ENCODE assay signal across 23 cellular contexts in the genomic region with DNA sequence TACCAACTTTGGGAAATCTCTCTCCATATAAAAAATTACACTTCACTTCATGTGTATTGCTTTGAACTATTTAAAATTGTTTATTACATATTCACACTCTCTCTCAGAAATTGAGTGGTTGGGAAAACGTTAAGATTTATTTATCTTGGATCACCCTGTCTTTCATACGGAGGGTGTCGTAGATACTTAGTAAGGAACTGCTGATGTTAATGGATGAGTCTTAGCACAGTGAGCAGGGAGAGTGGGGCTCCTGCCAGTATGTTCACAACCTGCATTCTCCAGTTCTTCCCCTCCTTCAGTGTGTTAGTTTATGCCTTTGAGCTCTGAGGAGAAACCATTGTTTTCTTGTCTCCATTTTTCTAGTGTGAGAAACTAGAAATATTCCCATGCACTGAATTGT.
DNase-seq lines count a peak whose midpoint lies in the region; ATAC-seq, FAIRE-seq and TF ChIP-seq lines count a peak whose summit lies in the region.
"Had no signal": no experiment of that assay in that cellular context is flagged by ENCODE, and none has a peak within 500 bp of the region (broad histone marks: within the 10 kb centered on the region; RNA-seq: fewer than 3 reads in every experiment).

No MANE protein-coding gene starts in this region.

- no peak overlapping the region for H3K27ac ChIP-seq in GM23338 (ENCODE audit: low read depth)
- no peak overlapping the region for H3K27ac ChIP-seq in HepG2 (ENCODE audit: extremely low read length, insufficient read depth, low read length)
- H3K27ac ChIP-seq: A549; BLaER1 treated with 17β-estradiol and CSF1 and Interleukin-3, amounts not matched to agents 10 nM and 100 nM; PC-9; SJSA1 had no signal

- no peak overlapping the region for H2AFZ ChIP-seq in GM23338
- no peak overlapping the region for H2AFZ ChIP-seq in HepG2 (ENCODE audit: low read length)
- H2AFZ ChIP-seq: PC-9 had no signal

- intact Hi-C loops in HepG2 (cut with micrococcal nuclease; ENCODE audit: unreplicated experiment) (no loop called here), mucosa of descending colon (cut with DNase I, micrococcal nuclease) (no loop called here)

- no peaks in the 10 kb centered on the region for H3K9me3 Mint-ChIP-seq in GM23338
- no peaks in the 10 kb centered on the region for H3K9me3 Mint-ChIP-seq in WTC11
- H3K9me3 Mint-ChIP-seq in progenitor cell of endocrine pancreas (ENCODE audit: low read depth): no peaks in the 10 kb centered on the region
- no peaks in the 10 kb centered on the region for H3K9me3 Mint-ChIP-seq in stimulated activated effector memory CD8-positive, alpha-beta T cell treated with anti-CD3 and anti-CD28 coated beads, Interleukin-12 subunit alpha, Interleukin-12 subunit beta, amount 100 ng/mL, for 72 hours
- H3K9me3 Mint-ChIP-seq: CD4-positive, alpha-beta T cell had no signal

- H4K20me1 ChIP-seq in GM23338 (replicated peaks; ENCODE audit: insufficient read depth) (no peaks in the 10 kb centered on the region), HepG2 (ENCODE audit: insufficient read depth, low read length) (no peaks in the 10 kb centered on the region)

- DNase-seq in GM23338 (ENCODE audit: low spot score): no peak
- no peak for DNase-seq in WTC11 (ENCODE audit: low spot score)
- DNase-seq in fibroblast of the aortic adventitia (ENCODE audit: low read depth): peak; percentile 40
- DNase-seq in progenitor cell of endocrine pancreas (ENCODE audit: low spot score, unreplicated experiment): no peak
- DNase-seq in HepG2 (ENCODE audit: low spot score): no peak
- no peak for DNase-seq in stimulated activated effector memory CD8-positive, alpha-beta T cell treated with anti-CD3 and anti-CD28 coated beads, Interleukin-12 subunit alpha, Interleukin-12 subunit beta, amount 100 ng/mL, for 72 hours (ENCODE audit: low spot score in 2 of 2)
- DNase-seq in DMS 273 (lab: John Stamatoyannopoulos, UW; ENCODE audit: unreplicated experiment): no peak
- no peak for DNase-seq in mucosa of descending colon
- DNase-seq: AML-193; CD4-positive, alpha-beta T cell; H7; KG1; MM.1S; NCI-H2029; NCI-H446 treated with DMSO at 0.1 percent for 48 hours; NCI-H526 treated with DMSO at 0.1 percent for 48 hours; PC-9 had no signal

- no peak for FAIRE-seq in HepG2 (lab: Jason Lieb, UNC)
- FAIRE-seq: A549, G401.6, HTR-8/SVneo had no signal

- H3K27me3 Mint-ChIP-seq in GM23338 (ENCODE audit: insufficient read depth, low read depth, poor library complexity): peaks cover 5% of the 10 kb centered on the region
- H3K27me3 Mint-ChIP-seq in WTC11 (ENCODE audit: low read depth): no peaks in the 10 kb centered on the region
- H3K27me3 Mint-ChIP-seq in progenitor cell of endocrine pancreas: no peaks in the 10 kb centered on the region
- H3K27me3 Mint-ChIP-seq: CD4-positive, alpha-beta T cell had no signal

- peaks cover 41% of the 10 kb centered on the region for H3K4me1 Mint-ChIP-seq in GM23338
- peaks cover 58% of the 10 kb centered on the region for H3K4me1 Mint-ChIP-seq in WTC11
- peaks cover 13% of the 10 kb centered on the region for H3K4me1 Mint-ChIP-seq in progenitor cell of endocrine pancreas (ENCODE audit: low read depth)
- H3K4me1 Mint-ChIP-seq in stimulated activated effector memory CD8-positive, alpha-beta T cell treated with anti-CD3 and anti-CD28 coated beads, Interleukin-12 subunit alpha, Interleukin-12 subunit beta, amount 100 ng/mL, for 72 hours: no peaks in the 10 kb centered on the region

- H3K4me3 Mint-ChIP-seq in GM23338 (no peak overlapping the region), WTC11 (no peak overlapping the region), progenitor cell of endocrine pancreas (ENCODE audit: low read depth) (no peak overlapping the region)
- no peak overlapping the region for H3K4me3 Mint-ChIP-seq in stimulated activated effector memory CD8-positive, alpha-beta T cell treated with anti-CD3 and anti-CD28 coated beads, Interleukin-12 subunit alpha, Interleukin-12 subunit beta, amount 100 ng/mL, for 72 hours
- H3K4me3 Mint-ChIP-seq: CD4-positive, alpha-beta T cell had no signal

- no peak for TF ChIP-seq POLR2A in HepG2 (IDR thresholded peaks at IDR 0.05; ENCODE audit: insufficient read depth in 1 of 2, low read depth in 2 of 2, low read length in 2 of 2)

- BruUV-seq in HepG2 (replicated peaks; lab: Mats Ljungman, UMichigan): no TSS peak

- H3K27ac Mint-ChIP-seq in GM23338 (peak overlapping the region; percentile 43; the same call in 1 of the 2 replicates), WTC11 (peak overlapping the region; percentile 68), progenitor cell of endocrine pancreas (peak overlapping the region; percentile 77)
- H3K27ac Mint-ChIP-seq in stimulated activated effector memory CD8-positive, alpha-beta T cell treated with anti-CD3 and anti-CD28 coated beads, Interleukin-12 subunit alpha, Interleukin-12 subunit beta, amount 100 ng/mL, for 72 hours: no peak overlapping the region
- H3K27ac Mint-ChIP-seq: CD4-positive, alpha-beta T cell had no signal

- H3K9me3 ChIP-seq in HepG2 (ENCODE audit: low read length): no peaks in the 10 kb centered on the region
- H3K9me3 ChIP-seq in mucosa of descending colon: no peaks in the 10 kb centered on the region
- H3K9me3 ChIP-seq: A549 had no signal

- CTCF ChIA-PET in WTC11 (lab: Charles Lee) (interaction anchor here (1.0 kb wide), 1 partner anchor 10 kb away, joined by 3 read pairs; no protein-coding TSS in a partner anchor), HepG2 (lab: Yijun Ruan, JAX; ENCODE audit: low intra/inter-chr PET ratio, low total read pairs) (no interaction called here)

- POLR2A ChIA-PET in WTC11 (lab: Charles Lee) (interaction anchor here (0.6 kb wide), 1 partner anchor 222 kb away, joined by 5 read pairs; no protein-coding TSS in a partner anchor), HepG2 (lab: Yijun Ruan, JAX) (no interaction called here)

- ATAC-seq in GM23338: no peak
- peak; percentile 24; the same call in 1 of the 2 replicates for ATAC-seq in WTC11
- ATAC-seq in HepG2: no peak
- no peak for ATAC-seq in stimulated activated effector memory CD8-positive, alpha-beta T cell treated with anti-CD3 and anti-CD28 coated beads, Interleukin-12 subunit alpha, Interleukin-12 subunit beta, amount 100 ng/mL, for 72 hours
- ATAC-seq in mucosa of descending colon: no peak
- ATAC-seq: A549, Right ventricle myocardium inferior had no signal

- TF ChIP-seq CTCF in GM23338 (conservative IDR thresholded peaks at IDR 0.05; ENCODE audit: low read depth in 2 of 2) (no peak), WTC11 (IDR thresholded peaks at IDR 0.05) (no peak), fibroblast of the aortic adventitia (IDR thresholded peaks at IDR 0.05; ENCODE audit: insufficient read depth, low read length) (no peak), progenitor cell of endocrine pancreas (IDR thresholded peaks at IDR 0.05; ENCODE audit: unreplicated experiment) (no peak), HepG2 (CRISPR knock-in tag; IDR thresholded peaks at IDR 0.05) (no peak), mucosa of descending colon (IDR thresholded peaks at IDR 0.05) (no peak)

- TF ChIP-seq EP300 in HepG2 (IDR thresholded peaks at IDR 0.05; ENCODE audit: low read depth in 2 of 2, low read length in 2 of 2): no peak
- no peak for TF ChIP-seq EP300 in HepG2 (CRISPR knock-in tag; IDR thresholded peaks at IDR 0.05; ENCODE audit: borderline replicate concordance)

- H3K36me3 Mint-ChIP-seq in GM23338 (ENCODE audit: low read depth): peaks cover 4% of the 10 kb centered on the region; the same call in 2 of the 3 replicates
- H3K36me3 Mint-ChIP-seq in WTC11: peaks cover 7% of the 10 kb centered on the region
- peaks cover 4% of the 10 kb centered on the region for H3K36me3 Mint-ChIP-seq in progenitor cell of endocrine pancreas (ENCODE audit: insufficient read depth)
- no peaks in the 10 kb centered on the region for H3K36me3 Mint-ChIP-seq in stimulated activated effector memory CD8-positive, alpha-beta T cell treated with anti-CD3 and anti-CD28 coated beads, Interleukin-12 subunit alpha, Interleukin-12 subunit beta, amount 100 ng/mL, for 72 hours

- peaks cover 50% of the 10 kb centered on the region for H3K79me2 ChIP-seq in GM23338 (replicated peaks; ENCODE audit: insufficient read depth)
- no peaks in the 10 kb centered on the region for H3K79me2 ChIP-seq in HepG2 (ENCODE audit: insufficient read depth, low read length)

- WGBS in HepG2 (ENCODE audit: low lambda C conversion rate): 48% methylated on average over 3 of the region's 3 CpGs

- peaks cover 31% of the 10 kb centered on the region for H3K4me1 ChIP-seq in GM23338 (ENCODE audit: insufficient read depth)
- H3K4me1 ChIP-seq in HepG2 (ENCODE audit: insufficient read depth, low read length): no peaks in the 10 kb centered on the region
- H3K4me1 ChIP-seq in mucosa of descending colon (ENCODE audit: low read depth): no peaks in the 10 kb centered on the region
- H3K4me1 ChIP-seq: A549, SJSA1 had no signal

- TF ChIP-seq RAD21 in HepG2 (CRISPR knock-in tag; IDR thresholded peaks at IDR 0.05): no peak

- no peak overlapping the region for H3K9ac ChIP-seq in HepG2 (ENCODE audit: insufficient read depth, low read depth, low read length)
- H3K9ac ChIP-seq: BLaER1 treated with 17β-estradiol and CSF1 and Interleukin-3, amounts not matched to agents 10 nM and 100 nM had no signal

- H3K4me3 ChIP-seq in GM23338 (no peak overlapping the region), fibroblast of the aortic adventitia (ENCODE audit: low read depth, low read length) (no peak overlapping the region), HepG2 (replicated peaks in 1 of 3; ENCODE audit: insufficient read depth in 1 of 3, low read depth in 2 of 3, low read length in 3 of 3) (no peak overlapping the region), mucosa of descending colon (no peak overlapping the region)
- H3K4me3 ChIP-seq: A549; BLaER1 treated with 17β-estradiol and CSF1 and Interleukin-3, amounts not matched to agents 10 nM and 100 nM; PC-9; SJSA1 had no signal

- in situ Hi-C loops in HepG2 (cut with HindIII; ENCODE audit: extremely low pct_ligation_motif_present, low pct_unique_long_range_greater_than_20kb): no loop called here

- H3K27me3 ChIP-seq in GM23338 (ENCODE audit: insufficient read depth) (no peaks in the 10 kb centered on the region), HepG2 (ENCODE audit: control insufficient read depth in 1 of 2, insufficient read depth in 2 of 2, low read length in 2 of 2) (no peaks in the 10 kb centered on the region)
- H3K27me3 ChIP-seq: BLaER1 treated with 17β-estradiol and CSF1 and Interleukin-3, amounts not matched to agents 10 nM and 100 nM; SJSA1 had no signal

- no peaks in the 10 kb centered on the region for H3F3A ChIP-seq in GM23338 (replicated peaks; ENCODE audit: low read depth)

- H3K4me2 ChIP-seq in GM23338 (no peak overlapping the region), HepG2 (ENCODE audit: low read depth, low read length) (no peak overlapping the region)
- H3K4me2 ChIP-seq: A549; BLaER1 treated with 17β-estradiol and CSF1 and Interleukin-3, amounts not matched to agents 10 nM and 100 nM; PC-9 had no signal

- H3K36me3 ChIP-seq in GM23338 (ENCODE audit: insufficient read depth) (no peaks in the 10 kb centered on the region), HepG2 (replicated peaks in 1 of 2; ENCODE audit: control insufficient read depth in 1 of 2, insufficient read depth in 2 of 2, low read length in 2 of 2) (no peaks in the 10 kb centered on the region), mucosa of descending colon (ENCODE audit: low read depth) (no peaks in the 10 kb centered on the region)
- H3K36me3 ChIP-seq: SJSA1 had no signal

- no peaks in the 10 kb centered on the region for H3K9me2 ChIP-seq in GM23338 (ENCODE audit: insufficient read depth)
